1 cellular context compared by ENCODE assay signal in genomic region chr7:8125680-8126444, GRCh38.
TF ChIP-seq lines count a peak whose summit lies in the region.

No MANE protein-coding gene starts in this region.

TF ChIP-seq in GM12878, 131 proteins besides CTCF, POLR2A, EP300 and RAD21 (continued from another document and continues in another):
- TF ChIP-seq BCLAF1 (IDR thresholded peaks at IDR 0.05): no peak
- no peak for TF ChIP-seq E2F4 (IDR thresholded peaks at IDR 0.05; ENCODE audit: low read depth, low read length)
- peak; percentile 97 for TF ChIP-seq GATAD2B (conservative IDR thresholded peaks at IDR 0.05; ENCODE audit: low read depth)
- peak; percentile 98 for TF ChIP-seq IKZF1 (conservative IDR thresholded peaks at IDR 0.05)
- no peak for TF ChIP-seq IRF3 (IDR thresholded peaks at IDR 0.05)
- TF ChIP-seq MTA3 (IDR thresholded peaks at IDR 0.05; ENCODE audit: borderline replicate concordance, low read length): no peak
- no peak for TF ChIP-seq CBX3 (IDR thresholded peaks at IDR 0.05; ENCODE audit: borderline replicate concordance, low read depth)
- peak; percentile 75 for TF ChIP-seq ATF7 (IDR thresholded peaks at IDR 0.05; ENCODE audit: low read depth)
- peak; percentile 97 for TF ChIP-seq DPF2 (IDR thresholded peaks at IDR 0.05)
- peak; percentile 27 for TF ChIP-seq BCL3 (IDR thresholded peaks at IDR 0.05; ENCODE audit: borderline replicate concordance, insufficient read depth, low read depth, low read length, poor library complexity, severe bottlenecking)
- 0 out of 2 replicates have a peak, but pooled peaks have one; percentile 66 for TF ChIP-seq RCOR1 (conservative IDR thresholded peaks at IDR 0.05; ENCODE audit: low read depth, low read length)
- peak; percentile 87 for TF ChIP-seq YY1 (IDR thresholded peaks at IDR 0.05; ENCODE audit: low read depth, low read length)
- peak; percentile 98 for TF ChIP-seq MLLT1 (IDR thresholded peaks at IDR 0.05)
- peak; percentile 80 for TF ChIP-seq IRF4 (IDR thresholded peaks at IDR 0.05; ENCODE audit: low read depth, low read length)
- TF ChIP-seq JUNB (IDR thresholded peaks at IDR 0.05): peak; percentile 65
- TF ChIP-seq SUPT20H (IDR thresholded peaks at IDR 0.05; ENCODE audit: borderline replicate concordance, control insufficient read depth, low read depth, low read length): no peak
- TF ChIP-seq ZBTB4 (CRISPR knock-in tag; IDR thresholded peaks at IDR 0.05): 0 out of 2 replicates have a peak, but pooled peaks have one; percentile 23
- TF ChIP-seq BCL11A (IDR thresholded peaks at IDR 0.05; ENCODE audit: low read depth, low read length): peak; percentile 86
- no peak for TF ChIP-seq RFX5 (IDR thresholded peaks at IDR 0.05; ENCODE audit: low read depth, low read length)
- no peak for TF ChIP-seq JUND (IDR thresholded peaks at IDR 0.05; ENCODE audit: low read depth, low read length)
- peak; percentile 73; the same call in 1 of the 2 replicates for TF ChIP-seq CBFB (IDR thresholded peaks at IDR 0.05; ENCODE audit: low read depth)
- TF ChIP-seq RAD51 (IDR thresholded peaks at IDR 0.05): no peak
- TF ChIP-seq SMAD5 (IDR thresholded peaks at IDR 0.05; ENCODE audit: low read depth): no peak; the same call in 1 of the 2 replicates
- 0 out of 2 replicates have a peak, but pooled peaks have one; percentile 68 for TF ChIP-seq ZNF217 (IDR thresholded peaks at IDR 0.05)
- peak; percentile 77 to 86; a peak in 3 of 4 replicates for TF ChIP-seq BHLHE40 (IDR thresholded peaks at IDR 0.05; ENCODE audit: borderline replicate concordance in 1 of 2, low read depth in 2 of 2, low read length in 1 of 2)
- peak; percentile 90 for TF ChIP-seq MTA2 (IDR thresholded peaks at IDR 0.05; ENCODE audit: low read depth)
- peak; percentile 96 for TF ChIP-seq PKNOX1 (IDR thresholded peaks at IDR 0.05)
- 0 out of 2 replicates have a peak, but pooled peaks have one; percentile 20 for TF ChIP-seq SMC3 (IDR thresholded peaks at IDR 0.05; ENCODE audit: borderline replicate concordance, low read length)
- no peak for TF ChIP-seq HSF1 (IDR thresholded peaks at IDR 0.05; ENCODE audit: low read depth, low read length)
- TF ChIP-seq RELB (IDR thresholded peaks at IDR 0.05; ENCODE audit: low read depth): peak; percentile 91
- TF ChIP-seq CUX1 (IDR thresholded peaks at IDR 0.05; ENCODE audit: insufficient replicate concordance, low read depth, low read length): peak; percentile 47
- TF ChIP-seq TARDBP (IDR thresholded peaks at IDR 0.05; ENCODE audit: borderline replicate concordance): peak; percentile 89
- peak in 1 of 2 experiments; percentile 45; a peak in 1 of 3 replicates for TF ChIP-seq EGR1 (IDR thresholded peaks at IDR 0.05; ENCODE audit: borderline replicate concordance in 1 of 2, low read depth in 2 of 2, low read length in 2 of 2)
- TF ChIP-seq ESRRA (IDR thresholded peaks at IDR 0.05; ENCODE audit: low read length): no peak
- TF ChIP-seq RUNX3 (IDR thresholded peaks at IDR 0.05; ENCODE audit: low read length): no peak
- peak in 1 of 2 experiments; percentile 83; a peak in 2 of 4 replicates for TF ChIP-seq ETV6 (conservative IDR thresholded peaks at IDR 0.05 in 1 of 2, IDR thresholded peaks at IDR 0.05 in 1 of 2; ENCODE audit: borderline replicate concordance in 1 of 2, low read depth in 1 of 2)
- 0 out of 2 replicates have a peak, but pooled peaks have one; percentile 84 for TF ChIP-seq MYB (IDR thresholded peaks at IDR 0.05; ENCODE audit: borderline replicate concordance, low read depth, low read length)
